10 cellular contexts compared by ENCODE assay signal in the genomic region with DNA sequence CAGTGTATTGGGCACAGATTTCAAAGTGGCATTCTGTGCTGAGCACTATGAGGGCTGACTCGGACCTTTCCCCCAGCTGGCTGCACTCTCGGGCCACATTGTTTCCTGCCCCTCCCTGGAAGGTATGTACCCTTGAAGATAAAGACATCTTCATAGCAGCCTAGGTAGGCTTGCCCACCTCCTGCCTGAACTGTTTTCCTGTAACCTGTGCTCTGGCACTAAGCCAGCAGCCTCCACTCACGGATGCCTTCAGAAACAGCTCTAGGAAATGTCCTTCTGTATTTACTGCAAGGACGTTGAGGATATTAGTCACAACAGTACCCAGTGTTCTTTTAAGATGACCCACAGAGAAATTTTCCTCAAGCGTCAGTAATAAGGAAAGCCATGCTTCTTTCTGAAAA. TPM values are rescaled to one million over a fixed set of nuclear protein-coding genes. Genes with fewer than 3 reads are reported as not detected.
DNase-seq lines count a peak whose midpoint lies in the region; ATAC-seq and TF ChIP-seq lines count a peak whose summit lies in the region.
"Had no signal": no experiment of that assay in that cellular context is flagged by ENCODE, and none has a peak within 500 bp of the region (broad histone marks: within the 10 kb centered on the region; RNA-seq: fewer than 3 reads in every experiment).

No MANE protein-coding gene starts in this region.

- no peaks in the 10 kb centered on the region for H3K27me3 ChIP-seq in mammary epithelial cell (ENCODE audit: insufficient read depth, low read length)

- no peak overlapping the region for H3K4me3 ChIP-seq in mammary epithelial cell (replicated peaks in 1 of 3; ENCODE audit: insufficient read depth in 1 of 3, low read depth in 2 of 3, low read length in 3 of 3)

- CTCF ChIA-PET in mammary epithelial cell (lab: Charles Lee; ENCODE audit: low non-redundant PET): no interaction called here

- H2AFZ ChIP-seq in mammary epithelial cell (ENCODE audit: low read depth, low read length): no peak overlapping the region

- in situ Hi-C loops in mammary epithelial cell (cut with MboI; ENCODE audit: low sequenced_read_pairs in 2 of 2): loop anchor here (10.0 kb wide), 2 partner anchors 415 to 425 kb away; no protein-coding TSS in a partner anchor

- intact Hi-C loops in CD14-positive monocyte (cut with micrococcal nuclease): loop anchor here (5.0 to 10.0 kb wide), 2 partner anchors 422 to 425 kb away; no protein-coding TSS in a partner anchor
- intact Hi-C loops in mammary epithelial cell (cut with micrococcal nuclease): loop anchor here (5.0 kb wide), 1 partner anchor 233 kb away; no protein-coding TSS in a partner anchor

- dilution Hi-C loops in mammary epithelial cell (cut with HindIII; ENCODE audit: low sequenced_read_pairs): no loop called here

- H3K27me3 Mint-ChIP-seq in CD14-positive monocyte (ENCODE audit: low read depth in 3 of 3) (peaks cover 0 to 3% (median 1%) of the 10 kb centered on the region in 3 donors), memory B cell (no peaks in the 10 kb centered on the region)

- no peaks in the 10 kb centered on the region for H3K79me2 ChIP-seq in mammary epithelial cell (ENCODE audit: insufficient read depth, low read length)

- DNase-seq in CD14-positive monocyte (ENCODE audit: low spot score) (no peak), LoVo (ENCODE audit: low spot score) (peak; percentile 67), mammary epithelial cell (peak; percentile 14), memory B cell (ENCODE audit: low spot score in 2 of 2) (no peak), SKM-1 (lab: John Stamatoyannopoulos, UW; ENCODE audit: unreplicated experiment) (no peak)
- no peak for DNase-seq in activated effector memory CD4-positive, alpha-beta T cell treated with Interleukin-2 at 50 U/mL for 16 hours
- DNase-seq: NCI-H446; stimulated activated CD4-positive, alpha-beta T cell treated with anti-CD3 and anti-CD28 coated beads, Interleukin-4, amount 100 ng/mL, for 24 hours had no signal

- H3K36me3 ChIP-seq in mammary epithelial cell (ENCODE audit: insufficient read depth, low read length): no peaks in the 10 kb centered on the region

- peaks cover 67 to 74% of the 10 kb centered on the region in 2 donors for H3K36me3 Mint-ChIP-seq in CD14-positive monocyte
- H3K36me3 Mint-ChIP-seq in memory B cell: peaks cover 21% of the 10 kb centered on the region

- peaks cover 32% of the 10 kb centered on the region for H3K4me1 Mint-ChIP-seq in CD14-positive monocyte
- H3K4me1 Mint-ChIP-seq in memory B cell: peaks cover 11% of the 10 kb centered on the region

- H3K9ac ChIP-seq in mammary epithelial cell (ENCODE audit: insufficient read depth, low read length): peak overlapping the region; percentile 36

- H3K4me2 ChIP-seq in mammary epithelial cell (ENCODE audit: insufficient read depth, low read depth, low read length): peak overlapping the region; percentile 16

- peaks cover 47% of the 10 kb centered on the region for H3K4me1 ChIP-seq in mammary epithelial cell (ENCODE audit: insufficient read depth, low read length)

- no peaks in the 10 kb centered on the region for H4K20me1 ChIP-seq in mammary epithelial cell (ENCODE audit: insufficient read depth, low read length)

- peak overlapping the region; percentile 76 for H3K27ac ChIP-seq in mammary epithelial cell (ENCODE audit: insufficient read depth, low read depth, low read length)

- ATAC-seq in memory B cell (ENCODE audit: low read depth): no peak
- ATAC-seq in GM19467 (IDR thresholded peaks at IDR 0.05; ENCODE audit: unreplicated experiment): no peak
- ATAC-seq in GM18907 (IDR thresholded peaks at IDR 0.05; ENCODE audit: unreplicated experiment): no peak

- WGBS in mammary epithelial cell (ENCODE audit: low coverage, missing lambda C conversion rate): 56% methylated on average over 5 of the region's 5 CpGs

- H3K9me3 Mint-ChIP-seq in CD14-positive monocyte: no peaks in the 10 kb centered on the region
- no peaks in the 10 kb centered on the region for H3K9me3 Mint-ChIP-seq in memory B cell

- peak overlapping the region in 1 of 2 donors; percentile 73 for H3K4me3 Mint-ChIP-seq in CD14-positive monocyte
- no peak overlapping the region for H3K4me3 Mint-ChIP-seq in memory B cell

- TF ChIP-seq CTCF in CD14-positive monocyte (IDR thresholded peaks at IDR 0.05): no peak
- no peak for TF ChIP-seq CTCF in mammary epithelial cell (conservative IDR thresholded peaks at IDR 0.05 in 1 of 2, IDR thresholded peaks at IDR 0.05 in 1 of 2; ENCODE audit: extremely low read depth in 1 of 2, insufficient read depth in 1 of 2, low read depth in 1 of 2, low read length in 2 of 2)

- no peaks in the 10 kb centered on the region for H3K9me3 ChIP-seq in mammary epithelial cell (replicated peaks; ENCODE audit: insufficient read depth, low read length)

- H3K27ac Mint-ChIP-seq in CD14-positive monocyte (peak overlapping the region; percentile 89 to 97 (median 94)), memory B cell (peak overlapping the region; percentile 66)

- no TSS peak for BruUV-seq in mammary epithelial cell (replicated peaks; lab: Mats Ljungman, UMichigan)

RNA-seq across cellular contexts. Expression of gene TTI1, which starts 43.7 kb away (rescaled TPM):
- polyA plus RNA-seq in CD14-positive monocyte: 1 to 10 TPM; 6.4 to 8.8 TPM
- total RNA-seq in mammary epithelial cell: 10 to 100 TPM; 18.0 to 24.3 TPM
- 20.4 TPM for polyA plus RNA-seq in mammary epithelial cell
- polyA minus RNA-seq in mammary epithelial cell: 25.5 TPM

RNA-seq across cellular contexts. Expression of gene RPRD1B, which starts 43.9 kb away (rescaled TPM):
- 1 to 10 TPM; 3.6 to 4.7 TPM for polyA plus RNA-seq in CD14-positive monocyte
- total RNA-seq in mammary epithelial cell: 10 to 100 TPM; 18.3 to 32.7 TPM
- 17.0 TPM for polyA plus RNA-seq in mammary epithelial cell
- polyA minus RNA-seq in mammary epithelial cell: 25.0 TPM

Comparison
In these comparisons a context has a peak if more than half of its experiments do, and no peak if none do; other contexts are left out.
1. DNase-seq: peak in LoVo (single experiment) and mammary epithelial cell (single experiment); none in CD14-positive monocyte (single experiment), memory B cell (0 of 2), activated effector memory CD4-positive, alpha-beta T cell treated with Interleukin-2 at 50 U/mL for 16 hours (single experiment) and SKM-1 (single experiment).